ENCODE assay signal across 24 cellular contexts in the genomic region with DNA sequence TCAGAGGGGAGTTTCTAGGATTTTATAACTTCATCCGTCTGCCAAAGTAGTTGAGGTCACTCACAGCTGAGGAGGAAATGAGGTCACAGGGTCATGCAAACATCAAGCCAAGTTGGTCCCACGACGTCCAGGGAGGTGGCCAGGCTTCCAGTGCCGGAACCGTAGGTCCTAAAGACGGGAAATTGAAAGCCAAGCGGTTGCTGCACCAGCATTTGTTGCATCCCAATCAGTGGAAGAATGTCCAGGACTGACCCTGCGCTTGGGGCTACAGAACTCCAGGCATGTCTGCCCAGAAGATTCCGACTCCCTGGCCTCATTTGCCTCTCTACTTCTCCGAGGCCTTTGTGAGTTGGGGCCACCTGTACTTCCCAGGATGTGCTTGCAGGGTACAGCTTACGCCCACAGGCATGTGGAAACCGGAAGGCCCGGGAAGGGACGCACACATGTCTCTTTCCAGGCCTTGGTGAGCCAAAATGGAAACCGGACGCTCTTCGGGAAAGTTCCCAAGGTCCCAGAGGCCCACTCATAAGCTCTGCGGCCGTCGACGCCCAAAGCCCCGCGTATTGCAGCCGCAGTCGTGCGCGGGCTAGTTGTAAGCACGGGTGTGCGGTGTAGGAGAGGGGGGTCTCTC. TPM values are rescaled to one million over a fixed set of nuclear protein-coding genes. Genes with fewer than 3 reads are reported as not detected.
DNase-seq lines count a peak whose midpoint lies in the region; ATAC-seq and TF ChIP-seq lines count a peak whose summit lies in the region.
"Had no signal": no experiment of that assay in that cellular context is flagged by ENCODE, and none has a peak within 500 bp of the region (broad histone marks: within the 10 kb centered on the region; RNA-seq: fewer than 3 reads in every experiment).

No MANE protein-coding gene starts in this region.

- no peaks in the 10 kb centered on the region for H3K36me3 ChIP-seq in iPS-15b (ENCODE audit: control insufficient read depth, insufficient read depth, low read length)
- H3K36me3 ChIP-seq: Peyer's patch, right lobe of liver, tibial artery had no signal

- H3K4me1 ChIP-seq in iPS-15b (ENCODE audit: control insufficient read depth, insufficient read depth, low read length), result peaks cover 3% of the 10 kb centered on the region
- H3K4me1 ChIP-seq: right lobe of liver had no signal

- no peak overlapping the region for H3K9ac ChIP-seq in iPS-15b (ENCODE audit: low read depth, low read length)

- TF ChIP-seq CTCF in WTC11 (IDR thresholded peaks at IDR 0.05), result no peak
- TF ChIP-seq CTCF in fibroblast of mammary gland (conservative IDR thresholded peaks at IDR 0.05; ENCODE audit: control insufficient read depth, insufficient read depth, low read depth, low read length), result no peak

- H3K4me3 Mint-ChIP-seq in WTC11, result peak overlapping the region; percentile 58
- H3K4me3 Mint-ChIP-seq: activated CD8-positive, alpha-beta T cell treated with anti-CD3 and anti-CD28 coated beads for 36 hours; activated naive CD4-positive, alpha-beta T cell treated with anti-CD3 and anti-CD28 coated beads, Interleukin-2, amount 50 U/mL, for 24 hours; activated T-cell treated with anti-CD3 and anti-CD28 coated beads, Interleukin-2, amount 50 U/mL, for 24 hours; CD4-positive, alpha-beta T cell; HFFc6; T-helper 2 cell treated with Interferon-gamma antibody and Interleukin-4, amounts not matched to agents 5 μg/mL and 100 μg/mL, for 36 hours had no signal

- no peak overlapping the region for H3K4me3 ChIP-seq in fibroblast of mammary gland (ENCODE audit: control insufficient read depth, low read depth, low read length)
- peak overlapping the region; percentile 37 for H3K4me3 ChIP-seq in iPS-15b (ENCODE audit: low read depth, low read length)
- H3K4me3 ChIP-seq: body of pancreas, Peyer's patch, right lobe of liver, SK-N-MC had no signal

- no peaks in the 10 kb centered on the region for H3K9me3 ChIP-seq in iPS-15b (ENCODE audit: control insufficient read depth, insufficient read depth, low read length)
- H3K9me3 ChIP-seq: body of pancreas, Peyer's patch, right lobe of liver, tibial artery had no signal

- no peaks in the 10 kb centered on the region for H3K9me3 Mint-ChIP-seq in WTC11
- H3K9me3 Mint-ChIP-seq: activated CD8-positive, alpha-beta T cell treated with anti-CD3 and anti-CD28 coated beads for 36 hours; activated naive CD4-positive, alpha-beta T cell treated with anti-CD3 and anti-CD28 coated beads, Interleukin-2, amount 50 U/mL, for 24 hours; activated T-cell treated with anti-CD3 and anti-CD28 coated beads, Interleukin-2, amount 50 U/mL, for 24 hours; CD4-positive, alpha-beta T cell; T-helper 2 cell treated with Interferon-gamma antibody and Interleukin-4, amounts not matched to agents 5 μg/mL and 100 μg/mL, for 36 hours had no signal

- DNase-seq in WTC11 (ENCODE audit: low spot score), result no peak
- DNase-seq in fibroblast of mammary gland (ENCODE audit: low read depth), result peak; percentile 49
- peak; percentile 77 for DNase-seq in sciatic nerve (ENCODE audit: low spot score)
- DNase-seq in putamen (ENCODE audit: low spot score), result no peak
- DNase-seq in GM03348 (ENCODE audit: low spot score), result no peak
- DNase-seq: activated CD8-positive, alpha-beta T cell treated with anti-CD3 and anti-CD28 coated beads for 36 hours; activated T-cell treated with anti-CD3 and anti-CD28 coated beads, Interleukin-2, amount 50 U/mL, for 24 hours; body of pancreas; CD4-positive, alpha-beta T cell; head of caudate nucleus; HFFc6; KG1; NCI-H187 treated with DMSO at 0.1 percent for 48 hours; stimulated activated CD4-positive, alpha-beta T cell treated with anti-CD3 and anti-CD28 coated beads, Interleukin-2, amount 100 ng/mL, for 24 hours; stimulated activated naive CD4-positive, alpha-beta T cell treated with Interleukin-2 at 50 U/mL for 16 hours; tibial artery had no signal

- CTCF ChIA-PET in WTC11 (lab: Charles Lee), result interaction anchor here (0.7 to 0.8 kb wide), 2 partner anchors 23 to 27 kb away, joined by 3 to 4 read pairs; no protein-coding TSS in a partner anchor

- POLR2A ChIA-PET in WTC11 (lab: Charles Lee), result no interaction called here

- peaks cover 18% of the 10 kb centered on the region for H3K4me1 Mint-ChIP-seq in WTC11

- ATAC-seq in WTC11 (peak; percentile 7), sciatic nerve (peak; percentile 82), HG03280 (IDR thresholded peaks at IDR 0.05; ENCODE audit: unreplicated experiment) (no peak), HG02759 (IDR thresholded peaks at IDR 0.05; ENCODE audit: unreplicated experiment) (no peak)
- ATAC-seq: activated CD8-positive, alpha-beta T cell treated with anti-CD3 and anti-CD28 coated beads for 36 hours; body of pancreas had no signal

- H3K27me3 ChIP-seq in iPS-15b (ENCODE audit: control insufficient read depth, insufficient read depth, low read length), result peaks cover 97% of the 10 kb centered on the region
- H3K27me3 ChIP-seq: body of pancreas had no signal

- intact Hi-C loops in sciatic nerve (cut with DNase I), result no loop called here

- H3K36me3 Mint-ChIP-seq in WTC11, result no peaks in the 10 kb centered on the region; the same call in 1 of the 2 replicates
- H3K36me3 Mint-ChIP-seq: activated naive CD4-positive, alpha-beta T cell treated with anti-CD3 and anti-CD28 coated beads, Interleukin-2, amount 50 U/mL, for 24 hours had no signal

- H3K27ac Mint-ChIP-seq in WTC11, result no peak overlapping the region
- H3K27ac Mint-ChIP-seq: activated CD8-positive, alpha-beta T cell treated with anti-CD3 and anti-CD28 coated beads for 36 hours; activated naive CD4-positive, alpha-beta T cell treated with anti-CD3 and anti-CD28 coated beads, Interleukin-2, amount 50 U/mL, for 24 hours; activated T-cell treated with anti-CD3 and anti-CD28 coated beads, Interleukin-2, amount 50 U/mL, for 24 hours; CD4-positive, alpha-beta T cell; HFFc6; T-helper 2 cell treated with Interferon-gamma antibody and Interleukin-4, amounts not matched to agents 5 μg/mL and 100 μg/mL, for 36 hours had no signal

- H3K27me3 Mint-ChIP-seq in WTC11 (ENCODE audit: low read depth), result peaks cover 96% of the 10 kb centered on the region

TF ChIP-seq in WTC11, 78 proteins besides CTCF, POLR2A, EP300 and RAD21:
- TF ChIP-seq TCF7 (CRISPR knock-in tag; IDR thresholded peaks at IDR 0.05; ENCODE audit: low read depth) (no peak), ZNF671 (CRISPR knock-in tag; IDR thresholded peaks at IDR 0.05) (no peak), ZBTB21 (CRISPR knock-in tag; IDR thresholded peaks at IDR 0.05; ENCODE audit: borderline replicate concordance) (no peak), CBFB (CRISPR knock-in tag; IDR thresholded peaks at IDR 0.05; ENCODE audit: low read depth) (no peak), FOXJ3 (CRISPR knock-in tag; IDR thresholded peaks at IDR 0.05; ENCODE audit: borderline replicate concordance) (no peak), PRRX2 (CRISPR knock-in tag; IDR thresholded peaks at IDR 0.05) (no peak), IRF2 (CRISPR knock-in tag; IDR thresholded peaks at IDR 0.05; ENCODE audit: borderline replicate concordance, low read depth) (no peak)
- TF ChIP-seq, protein P1, sequence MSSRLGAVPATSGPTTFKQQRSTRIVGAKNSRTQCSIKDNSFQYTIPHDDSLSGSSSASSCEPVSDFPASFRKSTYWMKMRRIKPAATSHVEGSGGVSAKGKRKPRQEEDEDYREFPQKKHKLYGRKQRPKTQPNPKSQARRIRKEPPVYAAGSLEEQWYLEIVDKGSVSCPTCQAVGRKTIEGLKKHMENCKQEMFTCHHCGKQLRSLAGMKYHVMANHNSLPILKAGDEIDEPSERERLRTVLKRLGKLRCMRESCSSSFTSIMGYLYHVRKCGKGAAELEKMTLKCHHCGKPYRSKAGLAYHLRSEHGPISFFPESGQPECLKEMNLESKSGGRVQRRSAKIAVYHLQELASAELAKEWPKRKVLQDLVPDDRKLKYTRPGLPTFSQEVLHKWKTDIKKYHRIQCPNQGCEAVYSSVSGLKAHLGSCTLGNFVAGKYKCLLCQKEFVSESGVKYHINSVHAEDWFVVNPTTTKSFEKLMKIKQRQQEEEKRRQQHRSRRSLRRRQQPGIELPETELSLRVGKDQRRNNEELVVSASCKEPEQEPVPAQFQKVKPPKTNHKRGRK (CRISPR knock-in tag; IDR thresholded peaks at IDR 0.05; ENCODE audit: borderline replicate concordance), result no peak
- TF ChIP-seq, protein P2, sequence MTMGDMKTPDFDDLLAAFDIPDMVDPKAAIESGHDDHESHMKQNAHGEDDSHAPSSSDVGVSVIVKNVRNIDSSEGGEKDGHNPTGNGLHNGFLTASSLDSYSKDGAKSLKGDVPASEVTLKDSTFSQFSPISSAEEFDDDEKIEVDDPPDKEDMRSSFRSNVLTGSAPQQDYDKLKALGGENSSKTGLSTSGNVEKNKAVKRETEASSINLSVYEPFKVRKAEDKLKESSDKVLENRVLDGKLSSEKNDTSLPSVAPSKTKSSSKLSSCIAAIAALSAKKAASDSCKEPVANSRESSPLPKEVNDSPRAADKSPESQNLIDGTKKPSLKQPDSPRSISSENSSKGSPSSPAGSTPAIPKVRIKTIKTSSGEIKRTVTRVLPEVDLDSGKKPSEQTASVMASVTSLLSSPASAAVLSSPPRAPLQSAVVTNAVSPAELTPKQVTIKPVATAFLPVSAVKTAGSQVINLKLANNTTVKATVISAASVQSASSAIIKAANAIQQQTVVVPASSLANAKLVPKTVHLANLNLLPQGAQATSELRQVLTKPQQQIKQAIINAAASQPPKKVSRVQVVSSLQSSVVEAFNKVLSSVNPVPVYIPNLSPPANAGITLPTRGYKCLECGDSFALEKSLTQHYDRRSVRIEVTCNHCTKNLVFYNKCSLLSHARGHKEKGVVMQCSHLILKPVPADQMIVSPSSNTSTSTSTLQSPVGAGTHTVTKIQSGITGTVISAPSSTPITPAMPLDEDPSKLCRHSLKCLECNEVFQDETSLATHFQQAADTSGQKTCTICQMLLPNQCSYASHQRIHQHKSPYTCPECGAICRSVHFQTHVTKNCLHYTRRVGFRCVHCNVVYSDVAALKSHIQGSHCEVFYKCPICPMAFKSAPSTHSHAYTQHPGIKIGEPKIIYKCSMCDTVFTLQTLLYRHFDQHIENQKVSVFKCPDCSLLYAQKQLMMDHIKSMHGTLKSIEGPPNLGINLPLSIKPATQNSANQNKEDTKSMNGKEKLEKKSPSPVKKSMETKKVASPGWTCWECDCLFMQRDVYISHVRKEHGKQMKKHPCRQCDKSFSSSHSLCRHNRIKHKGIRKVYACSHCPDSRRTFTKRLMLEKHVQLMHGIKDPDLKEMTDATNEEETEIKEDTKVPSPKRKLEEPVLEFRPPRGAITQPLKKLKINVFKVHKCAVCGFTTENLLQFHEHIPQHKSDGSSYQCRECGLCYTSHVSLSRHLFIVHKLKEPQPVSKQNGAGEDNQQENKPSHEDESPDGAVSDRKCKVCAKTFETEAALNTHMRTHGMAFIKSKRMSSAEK (CRISPR knock-in tag; IDR thresholded peaks at IDR 0.05; ENCODE audit: borderline replicate concordance), result no peak
- TF ChIP-seq, protein P3, sequence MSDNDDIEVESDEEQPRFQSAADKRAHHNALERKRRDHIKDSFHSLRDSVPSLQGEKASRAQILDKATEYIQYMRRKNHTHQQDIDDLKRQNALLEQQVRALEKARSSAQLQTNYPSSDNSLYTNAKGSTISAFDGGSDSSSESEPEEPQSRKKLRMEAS (CRISPR knock-in tag; IDR thresholded peaks at IDR 0.05), result no peak

RNA-seq across cellular contexts. Expression of a gene that starts 9.4 kb away (rescaled TPM):
- 0.14 TPM in 1 of 3 replicates, not detected in the others for total RNA-seq in WTC11 (2021)
- 8.0 TPM for total RNA-seq in sciatic nerve

RNA-seq across cellular contexts. Expression of a gene that starts 59.8 kb away (rescaled TPM):
- total RNA-seq in WTC11 (2021) (not detected in 3 replicates), sciatic nerve (0.31 TPM)
- total RNA-seq: activated CD8-positive, alpha-beta T cell treated with anti-CD3 and anti-CD28 coated beads for 36 hours; body of pancreas; Peyer's patch; right lobe of liver had no signal

Comparison
In these comparisons a context has a peak if more than half of its experiments do, and no peak if none do; other contexts are left out.
1. ATAC-seq: peak in WTC11 (single experiment) and sciatic nerve (single experiment); none in HG03280 (single experiment) and HG02759 (single experiment).
2. DNase-seq: peak in fibroblast of mammary gland (single experiment) and sciatic nerve (single experiment); none in WTC11 (single experiment), putamen (single experiment) and GM03348 (single experiment).